Comparison of ENCODE assay signal across 8 cellular contexts in the genomic region with DNA sequence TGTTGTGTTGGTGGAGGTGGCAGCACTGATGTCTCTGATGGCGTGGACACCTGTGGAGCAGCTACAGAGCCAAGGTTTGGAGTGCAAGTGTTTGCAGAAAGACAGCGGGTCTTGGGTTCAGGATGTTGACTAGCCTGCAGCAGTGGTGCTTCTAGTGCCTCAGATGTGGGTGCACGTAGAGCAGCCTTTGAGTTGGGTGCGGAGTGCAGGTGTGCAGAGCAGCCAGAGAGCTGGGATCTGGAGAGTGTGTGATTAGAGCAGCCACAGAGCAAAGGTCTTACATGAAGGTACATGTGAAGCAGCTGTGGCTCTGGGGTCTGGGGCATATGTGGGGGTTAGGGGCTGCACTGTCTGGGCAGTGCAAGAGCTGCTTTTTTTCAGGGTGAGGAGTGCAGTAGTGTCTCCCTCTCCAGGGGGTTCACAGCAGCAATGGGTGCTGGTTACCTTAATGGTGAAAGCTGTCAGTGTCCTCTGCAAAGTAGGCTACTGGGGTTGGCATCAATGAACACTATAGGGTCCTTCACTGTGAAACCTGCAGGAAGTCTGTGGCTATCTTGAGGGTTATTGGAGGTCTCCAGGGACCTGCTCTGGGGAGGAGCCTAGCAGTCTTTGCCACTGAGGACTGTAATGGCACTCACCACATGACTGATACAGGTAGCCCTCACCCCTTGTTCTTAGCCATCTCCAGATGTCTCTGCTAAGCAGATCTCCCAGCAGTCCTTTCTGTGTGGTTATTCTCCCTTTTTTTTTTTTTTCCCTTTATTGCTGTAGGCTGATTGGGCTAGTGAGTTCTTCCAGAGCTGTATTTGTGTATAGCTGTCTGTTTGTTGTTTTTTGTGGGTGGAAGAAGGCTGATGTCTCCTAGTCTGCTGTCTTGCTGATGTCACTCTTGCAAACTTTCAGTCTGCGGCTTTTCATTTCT. TPM values are rescaled to one million over a fixed set of nuclear protein-coding genes. Genes with fewer than 3 reads are reported as not detected.
DNase-seq lines count a peak whose midpoint lies in the region; ATAC-seq and TF ChIP-seq lines count a peak whose summit lies in the region.

No MANE protein-coding gene starts in this region.

- H3K9me3 Mint-ChIP-seq in activated naive CD4-positive, alpha-beta T cell treated with anti-CD3 and anti-CD28 coated beads, Interleukin-2, amount 10 ng/mL, durations not matched to agents 7 days and 5 days: no peaks in the 10 kb centered on the region
- peaks cover 11 to 12% of the 10 kb centered on the region in 2 donors for H3K9me3 Mint-ChIP-seq in stimulated activated naive CD8-positive, alpha-beta T cell treated with anti-CD3 and anti-CD28 coated beads, Interleukin-15, amount 100 ng/mL, for 72 hours
- no peaks in the 10 kb centered on the region for H3K9me3 Mint-ChIP-seq in Calu3 (ENCODE audit: low read depth, unreplicated experiment)

- ATAC-seq in HG03175 (IDR thresholded peaks at IDR 0.05; ENCODE audit: unreplicated experiment): peak; percentile 97
- peak; percentile 97 for ATAC-seq in stimulated activated naive CD8-positive, alpha-beta T cell treated with anti-CD3 and anti-CD28 coated beads, Interleukin-15, amount 100 ng/mL, for 72 hours

- no TSS peak for BruUV-seq in Calu3 (replicated peaks; lab: Mats Ljungman, UMichigan)

- CTCF ChIA-PET in activated naive CD4-positive, alpha-beta T cell treated with anti-CD3 and anti-CD28 coated beads, Interleukin-2, amount 10 ng/mL, durations not matched to agents 7 days and 5 days (lab: Charles Lee): interaction anchor here (0.6 to 2.6 kb wide), 11 partner anchors 13 to 579 kb away, joined by 3 to 20 read pairs (median 4); no protein-coding TSS in a partner anchor
- CTCF ChIA-PET in Calu3 (lab: Charles Lee): no interaction called here

- peaks cover 59% of the 10 kb centered on the region for H3K4me1 Mint-ChIP-seq in activated naive CD4-positive, alpha-beta T cell treated with anti-CD3 and anti-CD28 coated beads, Interleukin-2, amount 10 ng/mL, durations not matched to agents 7 days and 5 days
- peaks cover 48% of the 10 kb centered on the region for H3K4me1 Mint-ChIP-seq in stimulated activated naive CD8-positive, alpha-beta T cell treated with anti-CD3 and anti-CD28 coated beads, Interleukin-15, amount 100 ng/mL, for 72 hours
- peaks cover 22% of the 10 kb centered on the region for H3K4me1 Mint-ChIP-seq in Calu3 (ENCODE audit: low read depth, unreplicated experiment)

- H3K27ac Mint-ChIP-seq in activated naive CD4-positive, alpha-beta T cell treated with anti-CD3 and anti-CD28 coated beads, Interleukin-2, amount 10 ng/mL, durations not matched to agents 7 days and 5 days: peak overlapping the region; percentile 92
- peak overlapping the region; percentile 68 to 77 for H3K27ac Mint-ChIP-seq in stimulated activated naive CD8-positive, alpha-beta T cell treated with anti-CD3 and anti-CD28 coated beads, Interleukin-15, amount 100 ng/mL, for 72 hours
- no peak overlapping the region for H3K27ac Mint-ChIP-seq in Calu3 (ENCODE audit: unreplicated experiment)

- no peaks in the 10 kb centered on the region for H3K27me3 Mint-ChIP-seq in activated naive CD4-positive, alpha-beta T cell treated with anti-CD3 and anti-CD28 coated beads, Interleukin-2, amount 10 ng/mL, durations not matched to agents 7 days and 5 days
- H3K27me3 Mint-ChIP-seq in stimulated activated naive CD8-positive, alpha-beta T cell treated with anti-CD3 and anti-CD28 coated beads, Interleukin-15, amount 100 ng/mL, for 72 hours: no peaks in the 10 kb centered on the region
- no peaks in the 10 kb centered on the region for H3K27me3 Mint-ChIP-seq in Calu3 (ENCODE audit: unreplicated experiment)

- peak; percentile 79 for DNase-seq in activated naive CD4-positive, alpha-beta T cell treated with anti-CD3 and anti-CD28 coated beads, Interleukin-2, amount 10 ng/mL, durations not matched to agents 7 days and 5 days
- no peak for DNase-seq in activated naive CD4-positive, alpha-beta T cell treated with Interleukin-2 at 50 U/mL for 16 hours
- DNase-seq in activated T-helper 1 cell treated with Interleukin-2 at 50 U/mL for 16 hours (ENCODE audit: low read depth) (peak; percentile 25), EL (no peak), HuH-7 (ENCODE audit: low spot score) (no peak), Calu3 (no peak)
- peak; percentile 31 to 44 for DNase-seq in stimulated activated naive CD8-positive, alpha-beta T cell treated with anti-CD3 and anti-CD28 coated beads, Interleukin-15, amount 100 ng/mL, for 72 hours

- H3K4me3 Mint-ChIP-seq in activated naive CD4-positive, alpha-beta T cell treated with anti-CD3 and anti-CD28 coated beads, Interleukin-2, amount 10 ng/mL, durations not matched to agents 7 days and 5 days: peak overlapping the region; percentile 16
- peak overlapping the region; percentile 30 to 66 for H3K4me3 Mint-ChIP-seq in stimulated activated naive CD8-positive, alpha-beta T cell treated with anti-CD3 and anti-CD28 coated beads, Interleukin-15, amount 100 ng/mL, for 72 hours
- H3K4me3 Mint-ChIP-seq in Calu3 (ENCODE audit: low read depth, unreplicated experiment): no peak overlapping the region

- intact Hi-C loops in Calu3 (cut with micrococcal nuclease; ENCODE audit: unreplicated experiment): no loop called here

- TF ChIP-seq CTCF in Calu3 (IDR thresholded peaks at IDR 0.05; ENCODE audit: unreplicated experiment): no peak

- peaks cover 70% of the 10 kb centered on the region for H3K36me3 Mint-ChIP-seq in activated naive CD4-positive, alpha-beta T cell treated with anti-CD3 and anti-CD28 coated beads, Interleukin-2, amount 10 ng/mL, durations not matched to agents 7 days and 5 days
- H3K36me3 Mint-ChIP-seq in Calu3 (ENCODE audit: insufficient read depth, unreplicated experiment): peaks cover 50% of the 10 kb centered on the region

RNA-seq across cellular contexts. Expression of a gene that starts 14.3 kb away (rescaled TPM):
- 28.3 and 32.6 TPM in 2 replicates for total RNA-seq in Calu3 (2022)

RNA-seq across cellular contexts. Expression of a gene that starts 44.1 kb away (rescaled TPM):
- total RNA-seq in Calu3 (2022): 69.4 and 85.6 TPM in 2 replicates

Comparison
In these comparisons a context has a peak if more than half of its experiments do, and no peak if none do; other contexts are left out.
1. DNase-seq: peak in activated naive CD4-positive, alpha-beta T cell treated with anti-CD3 and anti-CD28 coated beads, Interleukin-2, amount 10 ng/mL, durations not matched to agents 7 days and 5 days (single experiment), activated T-helper 1 cell treated with Interleukin-2 at 50 U/mL for 16 hours (single experiment) and stimulated activated naive CD8-positive, alpha-beta T cell treated with anti-CD3 and anti-CD28 coated beads, Interleukin-15, amount 100 ng/mL, for 72 hours (2 of 2); none in activated naive CD4-positive, alpha-beta T cell treated with Interleukin-2 at 50 U/mL for 16 hours (single experiment), EL (single experiment), HuH-7 (single experiment) and Calu3 (single experiment).